8 cellular contexts compared by ENCODE assay signal in genomic region chr6:13327691-13328075, GRCh38. TPM values are rescaled to one million over a fixed set of nuclear protein-coding genes. Genes with fewer than 3 reads are reported as not detected.
DNase-seq lines count a peak whose midpoint lies in the region; ATAC-seq, FAIRE-seq and TF ChIP-seq lines count a peak whose summit lies in the region.

No MANE protein-coding gene starts in this region.

- H4K91ac ChIP-seq in IMR-90 (ENCODE audit: insufficient read depth, low read depth, low read length): no peak overlapping the region

- no peak overlapping the region for H2BK15ac ChIP-seq in IMR-90 (ENCODE audit: low read depth, low read length)

- peak overlapping the region; percentile 78 for H2BK5ac ChIP-seq in IMR-90 (ENCODE audit: low read depth, low read length, poor library complexity, severe bottlenecking)

- POLR2A ChIA-PET in Caco-2 (lab: Charles Lee): interaction anchor here (1.1 to 1.5 kb wide), 2 partner anchors 19 to 210 kb away, joined by 3 to 4 read pairs; no protein-coding TSS in a partner anchor
- POLR2A ChIA-PET in IMR-90 (lab: Charles Lee; ENCODE audit: unreplicated experiment): no interaction called here

- intact Hi-C loops in Caco-2 (cut with micrococcal nuclease; ENCODE audit: unreplicated experiment): loop anchor here (1.0 to 5.0 kb wide), 5 partner anchors 10 to 247 kb away; partner anchors contain the start of gene SIRT5
- intact Hi-C loops in IMR-90 (cut with micrococcal nuclease): loop anchor here (1.0 to 2.0 kb wide), 3 partner anchors 17 to 132 kb away; no protein-coding TSS in a partner anchor
- intact Hi-C loops in lower leg skin (cut with DNase I; ENCODE audit: low total_unique reads): no loop called here

- peaks cover 27% of the 10 kb centered on the region for H3K4me1 Mint-ChIP-seq in Caco-2 (ENCODE audit: low read depth, unreplicated experiment)
- H3K4me1 Mint-ChIP-seq in astrocyte (ENCODE audit: low read depth, unreplicated experiment): peaks cover 5% of the 10 kb centered on the region

- H3K4me2 ChIP-seq in IMR-90 (ENCODE audit: low read depth, low read length) (peak overlapping the region; percentile 84), astrocyte (ENCODE audit: low read length) (peak overlapping the region; percentile 97)

- H3K27ac ChIP-seq in IMR-90 (ENCODE audit: insufficient read depth, low read length): peak overlapping the region; percentile 82
- H3K27ac ChIP-seq in astrocyte (ENCODE audit: low read depth, low read length): peak overlapping the region; percentile 87
- H3K27ac ChIP-seq in urinary bladder (ENCODE audit: low read depth): no peak overlapping the region

- no peak overlapping the region for H2BK20ac ChIP-seq in IMR-90 (ENCODE audit: low read depth, low read length)

- H3K27ac Mint-ChIP-seq in Caco-2 (ENCODE audit: unreplicated experiment) (peak overlapping the region; percentile 85), astrocyte (ENCODE audit: unreplicated experiment) (peak overlapping the region; percentile 73)

- H2BK120ac ChIP-seq in IMR-90 (ENCODE audit: low read depth, low read length): no peak overlapping the region

- H3K9ac ChIP-seq in IMR-90 (ENCODE audit: low read depth, low read length) (peak overlapping the region; percentile 91), astrocyte (ENCODE audit: low read length) (peak overlapping the region; percentile 93)

- H3K4me3 Mint-ChIP-seq in Caco-2 (ENCODE audit: unreplicated experiment): peak overlapping the region; percentile 81
- peak overlapping the region; percentile 97 for H3K4me3 Mint-ChIP-seq in astrocyte (ENCODE audit: unreplicated experiment)

- peak overlapping the region; percentile 94; the same call in 1 of the 2 replicates for H3K23ac ChIP-seq in IMR-90 (ENCODE audit: low read depth, low read length)

- ATAC-seq in IMR-90 (ENCODE audit: low read depth) (no peak; the same call in none of the 2 replicates), GM21576 (IDR thresholded peaks at IDR 0.05; ENCODE audit: unreplicated experiment) (no peak)

- no peaks in the 10 kb centered on the region for H4K20me1 ChIP-seq in IMR-90 (ENCODE audit: insufficient read depth, low read length)
- no peaks in the 10 kb centered on the region for H4K20me1 ChIP-seq in astrocyte (ENCODE audit: insufficient read depth, low read length)

- in situ Hi-C loops in IMR-90 (cut with MboI; ENCODE audit: low sequenced_read_pairs): no loop called here

- no CpG with 5 or more reads among the region's 10 CpGs for WGBS in IMR-90 (ENCODE audit: extremely low coverage in 2 of 2, insufficient read length in 1 of 2), 2 experiments
- 0 to 1% methylated on average over 10 of the region's 10 CpGs for WGBS in lower leg skin, 2 donors
- WGBS in urinary bladder: under 1% methylated on average over 10 of the region's 10 CpGs

- CTCF ChIA-PET in Caco-2 (lab: Charles Lee): no interaction called here
- CTCF ChIA-PET in IMR-90 (lab: Yijun Ruan, JAX): interaction anchor here (1.2 to 1.3 kb wide), 2 partner anchors 13 to 133 kb away, joined by 3 to 4 read pairs; no protein-coding TSS in a partner anchor

- H3K18ac ChIP-seq in IMR-90 (ENCODE audit: low read depth, low read length): no peak overlapping the region

- H2AK5ac ChIP-seq in IMR-90 (ENCODE audit: low read depth, low read length): no peak overlapping the region; the same call in 1 of the 2 replicates

- H3K27me3 Mint-ChIP-seq in Caco-2 (ENCODE audit: insufficient read depth, unreplicated experiment) (no peaks in the 10 kb centered on the region), astrocyte (ENCODE audit: low read depth, unreplicated experiment) (peaks cover 2% of the 10 kb centered on the region)

- H3K9me3 ChIP-seq in Caco-2: no peaks in the 10 kb centered on the region
- H3K9me3 ChIP-seq in IMR-90 (ENCODE audit: control insufficient read depth, insufficient read depth, low read length): no peaks in the 10 kb centered on the region
- H3K9me3 ChIP-seq in astrocyte (ENCODE audit: insufficient read depth, low read depth, low read length): no peaks in the 10 kb centered on the region

- H3K4ac ChIP-seq in IMR-90 (ENCODE audit: low read depth, low read length): peak overlapping the region; percentile 91

- no peak for FAIRE-seq in astrocyte (lab: Jason Lieb, UNC)

- peak overlapping the region; percentile 83 to 97; a peak in 3 of 4 replicates for H4K8ac ChIP-seq in IMR-90 (ENCODE audit: low read depth in 2 of 2, low read length in 2 of 2)

- H4K5ac ChIP-seq in IMR-90 (ENCODE audit: low read depth, low read length): no peak overlapping the region

- no peak overlapping the region for H2AK9ac ChIP-seq in IMR-90 (replicated peaks; ENCODE audit: low read depth, low read length, poor library complexity)

- DNase-seq in Caco-2 (no peak), IMR-90 (no peak), astrocyte (ENCODE audit: low read depth) (no peak), lower leg skin (ENCODE audit: low spot score in 2 of 2) (no peak), T1000 (lab: John Stamatoyannopoulos, UW) (no peak)
- no peak for DNase-seq in activated effector memory CD4-positive, alpha-beta T cell treated with anti-CD3 and anti-CD28 coated beads, Interleukin-2, amount 50 U/mL, for 16 hours

- no peak for TF ChIP-seq RAD21 in IMR-90 (IDR thresholded peaks at IDR 0.05; ENCODE audit: low read length)

- H3K56ac ChIP-seq in IMR-90 (ENCODE audit: extremely low read depth, insufficient read depth, low read length): peak overlapping the region; percentile 81; the same call in 1 of the 2 replicates

- H3K79me2 ChIP-seq in astrocyte (ENCODE audit: insufficient read depth, low read length): peaks cover 18% of the 10 kb centered on the region

- H3K79me1 ChIP-seq in IMR-90 (ENCODE audit: low read depth in 1 of 2, low read length in 2 of 2): peaks cover 4 to 15% of the 10 kb centered on the region in 2 experiments

- no peaks in the 10 kb centered on the region for H3K9me1 ChIP-seq in IMR-90 (ENCODE audit: insufficient read depth, low read length)

- H3K36me3 Mint-ChIP-seq in Caco-2 (ENCODE audit: insufficient read depth, unreplicated experiment): peaks cover 49% of the 10 kb centered on the region
- peaks cover 5% of the 10 kb centered on the region for H3K36me3 Mint-ChIP-seq in astrocyte (ENCODE audit: low read depth, unreplicated experiment)

- H3K27me3 ChIP-seq in Caco-2 (replicated peaks; ENCODE audit: control insufficient read depth, insufficient read depth, low read length) (no peaks in the 10 kb centered on the region), IMR-90 (ENCODE audit: control insufficient read depth, insufficient read depth, low read length) (no peaks in the 10 kb centered on the region), astrocyte (ENCODE audit: insufficient read depth, low read length) (no peaks in the 10 kb centered on the region)

- H3K9me3 Mint-ChIP-seq in Caco-2 (ENCODE audit: unreplicated experiment): no peaks in the 10 kb centered on the region
- H3K9me3 Mint-ChIP-seq in astrocyte (ENCODE audit: unreplicated experiment): no peaks in the 10 kb centered on the region

- dilution Hi-C loops in IMR-90 (cut with HindIII; ENCODE audit: low sequenced_read_pairs, unreplicated experiment): no loop called here

- H2AFZ ChIP-seq in IMR-90 (replicated peaks; ENCODE audit: low read length, poor library complexity) (peak overlapping the region; percentile 98), astrocyte (ENCODE audit: low read depth, low read length) (peak overlapping the region; percentile 92)

- no peaks in the 10 kb centered on the region for H3K36me3 ChIP-seq in Caco-2 (ENCODE audit: control insufficient read depth, insufficient read depth, low read length)
- peaks cover 5% of the 10 kb centered on the region for H3K36me3 ChIP-seq in IMR-90 (ENCODE audit: control insufficient read depth, insufficient read depth, low read length)
- H3K36me3 ChIP-seq in astrocyte (ENCODE audit: insufficient read depth, low read length): peaks cover 19% of the 10 kb centered on the region
- H3K36me3 ChIP-seq in urinary bladder (ENCODE audit: insufficient read depth): no peaks in the 10 kb centered on the region

- BruUV-seq in Caco-2 (replicated peaks; lab: Mats Ljungman, UMichigan) (no TSS peak), IMR-90 (replicated peaks; lab: Mats Ljungman, UMichigan) (no TSS peak)

- TF ChIP-seq POLR2A in IMR-90 (IDR thresholded peaks at IDR 0.05; ENCODE audit: low read depth, low read length) (no peak), lower leg skin (IDR thresholded peaks at IDR 0.05) (no peak)

- H3K4me1 ChIP-seq in Caco-2: peaks cover 38% of the 10 kb centered on the region
- H3K4me1 ChIP-seq in IMR-90 (ENCODE audit: control insufficient read depth, insufficient read depth, low read length): no peaks in the 10 kb centered on the region; the same call in none of the 2 replicates
- peaks cover 6% of the 10 kb centered on the region for H3K4me1 ChIP-seq in astrocyte (ENCODE audit: insufficient read depth, low read length)
- no peaks in the 10 kb centered on the region for H3K4me1 ChIP-seq in urinary bladder (ENCODE audit: insufficient read depth)

- peak overlapping the region; percentile 88 for H3K4me3 ChIP-seq in Caco-2 (ENCODE audit: low read depth, low read length)
- peak overlapping the region; percentile 87 for H3K4me3 ChIP-seq in IMR-90 (ENCODE audit: insufficient read depth, low read depth, low read length)
- H3K4me3 ChIP-seq in astrocyte (ENCODE audit: insufficient read depth, low read depth, low read length): peak overlapping the region; percentile 92
- peak overlapping the region; percentile 80 for H3K4me3 ChIP-seq in lower leg skin (ENCODE audit: low read depth, poor library complexity, severe bottlenecking)
- H3K4me3 ChIP-seq in urinary bladder (ENCODE audit: low read depth, low read length): peak overlapping the region; percentile 92

- H3K14ac ChIP-seq in IMR-90 (replicated peaks; ENCODE audit: low read depth, low read length): peak overlapping the region; percentile 83

- TF ChIP-seq CTCF in Caco-2 (IDR thresholded peaks at IDR 0.05; ENCODE audit: insufficient read depth in 1 of 2, low read depth in 1 of 2, low read length in 1 of 2, severe bottlenecking in 1 of 2, unreplicated experiment in 1 of 2) (no peak), IMR-90 (conservative IDR thresholded peaks at IDR 0.05; ENCODE audit: low read depth, low read length) (no peak), astrocyte (IDR thresholded peaks at IDR 0.05; ENCODE audit: insufficient read depth, low read depth, low read length) (no peak), lower leg skin (IDR thresholded peaks at IDR 0.05) (no peak)

TF ChIP-seq in IMR-90, 13 proteins besides CTCF, POLR2A, EP300 and RAD21 (continues in another document):
- no peak for TF ChIP-seq BHLHE40 (IDR thresholded peaks at IDR 0.05; ENCODE audit: low read depth, low read length)
- TF ChIP-seq NFE2L2 (IDR thresholded peaks at IDR 0.05; ENCODE audit: low read depth, low read length): no peak
- no peak for TF ChIP-seq MAZ (IDR thresholded peaks at IDR 0.05; ENCODE audit: borderline replicate concordance, low read depth, low read length)
- no peak for TF ChIP-seq CHD1 (IDR thresholded peaks at IDR 0.05; ENCODE audit: low read depth, low read length)

RNA-seq across cellular contexts. Expression of gene TBC1D7, which starts 0.7 kb away (rescaled TPM):
- total RNA-seq in Caco-2 (2022) (132 and 152 TPM in 2 replicates), IMR-90 (2012; rRNA removed) (14.3 and 16.4 TPM in 2 replicates), astrocyte (27.2 and 27.9 TPM in 2 replicates), lower leg skin (10 to 100 TPM in 3 of 4 donors, 1 to 10 TPM in 1; 8.2 to 15.7 (median 14.3) TPM), urinary bladder (20.6 TPM)
- polyA plus RNA-seq in IMR-90 (2012; rRNA removed) (17.6 and 22.6 TPM in 2 replicates), urinary bladder (10.9 TPM)
- polyA plus RNA-seq in IMR-90 (2012; cell fraction: cytosol; rRNA removed): 9.8 and 23.1 TPM in 2 replicates
- polyA plus RNA-seq in IMR-90 (2012; cell fraction: nucleus; rRNA removed; ENCODE audit: low replicate concordance): 3.2 and 15.3 TPM in 2 replicates
